Comparison of ENCODE assay signal across 24 cellular contexts in the genomic region with DNA sequence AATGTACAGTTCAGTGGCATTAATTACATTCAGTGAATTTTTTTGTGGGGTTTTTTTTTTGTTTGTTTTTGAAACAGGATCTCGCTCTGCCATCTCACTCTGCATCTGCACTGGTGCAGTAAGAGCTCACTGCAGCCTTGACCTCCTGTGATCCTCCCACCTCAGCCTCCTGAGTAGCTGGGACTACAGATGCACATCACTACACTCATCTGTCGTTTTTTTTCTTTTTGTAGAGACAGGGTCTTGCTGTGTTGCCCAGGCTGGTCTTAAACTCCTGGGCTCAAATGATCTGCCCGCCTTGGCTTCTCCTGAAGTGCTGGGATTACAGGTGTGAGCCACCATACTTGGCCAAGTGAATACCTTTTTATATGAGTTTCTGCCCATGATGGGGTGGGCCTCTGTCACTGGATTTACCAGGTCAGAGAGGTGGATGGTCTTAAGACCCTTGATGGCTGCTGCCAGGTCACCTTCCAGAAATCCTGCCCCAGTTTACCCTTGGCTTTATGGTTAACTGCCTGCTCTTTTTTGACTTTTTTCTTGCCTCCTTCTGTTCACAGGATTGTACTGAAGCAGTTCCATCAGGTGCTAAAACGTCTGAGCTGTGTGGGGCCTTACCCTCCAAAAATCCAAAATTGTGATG. TPM values are rescaled to one million over a fixed set of nuclear protein-coding genes. Genes with fewer than 3 reads are reported as not detected.
DNase-seq lines count a peak whose midpoint lies in the region; ATAC-seq and TF ChIP-seq lines count a peak whose summit lies in the region.
"Had no signal": no experiment of that assay in that cellular context is flagged by ENCODE, and none has a peak within 500 bp of the region (broad histone marks: within the 10 kb centered on the region; RNA-seq: fewer than 3 reads in every experiment).

No MANE protein-coding gene starts in this region.

- no peaks in the 10 kb centered on the region for H3K36me3 ChIP-seq in thoracic aorta
- H3K36me3 ChIP-seq: adrenal gland had no signal

- peaks cover 41 to 65% of the 10 kb centered on the region in 2 donors for H3K4me1 ChIP-seq in thoracic aorta (ENCODE audit: control insufficient read depth in 1 of 2, low read depth in 2 of 2)

- H3K4me1 Mint-ChIP-seq in WTC11 (peaks cover 48% of the 10 kb centered on the region), endothelial cell (ENCODE audit: unreplicated experiment) (peaks cover 39% of the 10 kb centered on the region)

- ATAC-seq in WTC11 (no peak), thoracic aorta (ENCODE audit: insufficient number of reproducible peaks, low FRiP score, low read depth) (no peak)

- H3K9me3 ChIP-seq in thoracic aorta = no peaks in the 10 kb centered on the region
- H3K9me3 ChIP-seq: adrenal gland, heart right ventricle, SK-N-SH had no signal

- DNase-seq in NCI-H2171 treated with DMSO at 0.1 percent for 48 hours (lab: John Stamatoyannopoulos, UW) (peak; percentile 30), NCI-H2171 (lab: John Stamatoyannopoulos, UW) (no peak), WTC11 (ENCODE audit: low spot score) (no peak), thoracic aorta (ENCODE audit: low spot score) (no peak), endothelial cell (ENCODE audit: low spot score) (no peak), NCI-H146 (lab: John Stamatoyannopoulos, UW) (no peak), NCI-H1436 (lab: John Stamatoyannopoulos, UW) (no peak)
- DNase-seq: activated B cell treated with CpG ODN at 0.5 μM for 24 hours; activated CD4-positive, alpha-beta T cell treated with anti-CD3 and anti-CD28 coated beads, Interleukin-2, amount 50 U/mL, for 4 hours; activated CD8-positive, alpha-beta memory T cell treated with anti-CD3 and anti-CD28 coated beads, Interleukin-2, amount 50 U/mL, for 48 hours; activated gamma-delta T cell treated with Interleukin-2 at 50 U/mL for 16 hours; adrenal gland; DMS79 treated with DMSO at 0.1 percent for 48 hours; heart right ventricle; mesendoderm; naive B cell; NCI-H524; SK-N-SH; stimulated activated CD4-positive, alpha-beta T cell treated with anti-CD3 and anti-CD28 coated beads, Interleukin-15, amount 100 ng/mL, for 24 hours; stimulated activated CD8-positive, alpha-beta memory T cell treated with anti-CD3 and anti-CD28 coated beads, Interleukin-4, amount 100 ng/mL, for 48 hours had no signal

- H3K4me3 ChIP-seq in thoracic aorta = no peak overlapping the region
- H3K4me3 ChIP-seq: adrenal gland, heart right ventricle had no signal

- TF ChIP-seq CTCF in WTC11 (IDR thresholded peaks at IDR 0.05) (no peak), thoracic aorta (IDR thresholded peaks at IDR 0.05) (no peak), endothelial cell (IDR thresholded peaks at IDR 0.05; ENCODE audit: unreplicated experiment) (no peak)

- H3K36me3 Mint-ChIP-seq in WTC11 (peaks cover 20% of the 10 kb centered on the region), endothelial cell (ENCODE audit: low read depth, unreplicated experiment) (peaks cover 10% of the 10 kb centered on the region)

- H3K27me3 Mint-ChIP-seq in WTC11 (ENCODE audit: low read depth) = no peaks in the 10 kb centered on the region
- H3K27me3 Mint-ChIP-seq in endothelial cell (ENCODE audit: unreplicated experiment) = no peaks in the 10 kb centered on the region
- H3K27me3 Mint-ChIP-seq: activated B cell treated with CpG ODN at 0.5 μM for 24 hours, naive B cell had no signal

- peak overlapping the region; percentile 46 for H3K27ac ChIP-seq in layer of hippocampus (ENCODE audit: low read depth, low read length)
- peak overlapping the region; percentile 91 to 93 for H3K27ac ChIP-seq in thoracic aorta
- H3K27ac ChIP-seq: 22Rv1, parathyroid adenoma had no signal

- H3K9me3 Mint-ChIP-seq in WTC11 = no peaks in the 10 kb centered on the region
- H3K9me3 Mint-ChIP-seq in endothelial cell (ENCODE audit: unreplicated experiment) = no peaks in the 10 kb centered on the region
- H3K9me3 Mint-ChIP-seq: activated B cell treated with CpG ODN at 0.5 μM for 24 hours; naive B cell; T-helper 2 cell treated with Interferon-gamma antibody and Interleukin-4, amounts not matched to agents 5 μg/mL and 100 μg/mL, for 36 hours had no signal

- H3K27me3 ChIP-seq in layer of hippocampus (ENCODE audit: control insufficient read depth, insufficient read depth, low read length) (no peaks in the 10 kb centered on the region), thoracic aorta (replicated peaks; ENCODE audit: insufficient read depth) (no peaks in the 10 kb centered on the region)
- H3K27me3 ChIP-seq: adrenal gland, heart right ventricle had no signal

- H3K4me3 Mint-ChIP-seq in WTC11 = no peak overlapping the region
- no peak overlapping the region for H3K4me3 Mint-ChIP-seq in endothelial cell (ENCODE audit: unreplicated experiment)
- H3K4me3 Mint-ChIP-seq: activated B cell treated with CpG ODN at 0.5 μM for 24 hours; naive B cell; T-helper 2 cell treated with Interferon-gamma antibody and Interleukin-4, amounts not matched to agents 5 μg/mL and 100 μg/mL, for 36 hours had no signal

- H3K27ac Mint-ChIP-seq in WTC11 = peak overlapping the region; percentile 47; the same call in 1 of the 2 replicates
- H3K27ac Mint-ChIP-seq in endothelial cell (ENCODE audit: unreplicated experiment) = no peak overlapping the region
- H3K27ac Mint-ChIP-seq: activated B cell treated with CpG ODN at 0.5 μM for 24 hours; T-helper 2 cell treated with Interferon-gamma antibody and Interleukin-4, amounts not matched to agents 5 μg/mL and 100 μg/mL, for 36 hours had no signal

- CTCF ChIA-PET in WTC11 (lab: Charles Lee) = interaction anchor here (1.0 to 1.3 kb wide), 3 partner anchors 23 to 79 kb away, joined by 3 to 4 read pairs (median 3); partner anchors contain the start of gene BCR

- POLR2A ChIA-PET in WTC11 (lab: Charles Lee) = no interaction called here

TF ChIP-seq in WTC11, 78 proteins besides CTCF, POLR2A, EP300 and RAD21 (continues in another document):
- TF ChIP-seq ERG (CRISPR knock-in tag; IDR thresholded peaks at IDR 0.05) = no peak
- TF ChIP-seq ATF2 (CRISPR knock-in tag; IDR thresholded peaks at IDR 0.05; ENCODE audit: borderline replicate concordance, low read depth) = no peak
- no peak for TF ChIP-seq CDX4 (CRISPR knock-in tag; IDR thresholded peaks at IDR 0.05; ENCODE audit: borderline replicate concordance)
- no peak for TF ChIP-seq TCF7 (CRISPR knock-in tag; IDR thresholded peaks at IDR 0.05; ENCODE audit: low read depth)
- TF ChIP-seq, protein P1, sequence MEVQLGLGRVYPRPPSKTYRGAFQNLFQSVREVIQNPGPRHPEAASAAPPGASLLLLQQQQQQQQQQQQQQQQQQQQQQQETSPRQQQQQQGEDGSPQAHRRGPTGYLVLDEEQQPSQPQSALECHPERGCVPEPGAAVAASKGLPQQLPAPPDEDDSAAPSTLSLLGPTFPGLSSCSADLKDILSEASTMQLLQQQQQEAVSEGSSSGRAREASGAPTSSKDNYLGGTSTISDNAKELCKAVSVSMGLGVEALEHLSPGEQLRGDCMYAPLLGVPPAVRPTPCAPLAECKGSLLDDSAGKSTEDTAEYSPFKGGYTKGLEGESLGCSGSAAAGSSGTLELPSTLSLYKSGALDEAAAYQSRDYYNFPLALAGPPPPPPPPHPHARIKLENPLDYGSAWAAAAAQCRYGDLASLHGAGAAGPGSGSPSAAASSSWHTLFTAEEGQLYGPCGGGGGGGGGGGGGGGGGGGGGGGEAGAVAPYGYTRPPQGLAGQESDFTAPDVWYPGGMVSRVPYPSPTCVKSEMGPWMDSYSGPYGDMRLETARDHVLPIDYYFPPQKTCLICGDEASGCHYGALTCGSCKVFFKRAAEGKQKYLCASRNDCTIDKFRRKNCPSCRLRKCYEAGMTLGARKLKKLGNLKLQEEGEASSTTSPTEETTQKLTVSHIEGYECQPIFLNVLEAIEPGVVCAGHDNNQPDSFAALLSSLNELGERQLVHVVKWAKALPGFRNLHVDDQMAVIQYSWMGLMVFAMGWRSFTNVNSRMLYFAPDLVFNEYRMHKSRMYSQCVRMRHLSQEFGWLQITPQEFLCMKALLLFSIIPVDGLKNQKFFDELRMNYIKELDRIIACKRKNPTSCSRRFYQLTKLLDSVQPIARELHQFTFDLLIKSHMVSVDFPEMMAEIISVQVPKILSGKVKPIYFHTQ (CRISPR knock-in tag; IDR thresholded peaks at IDR 0.05) = no peak
- TF ChIP-seq ZNF121 (CRISPR knock-in tag; IDR thresholded peaks at IDR 0.05) = peak; percentile 69; the same call in 1 of the 2 replicates

RNA-seq across cellular contexts. Expression of gene BCR, which starts 22.6 kb away (rescaled TPM):
- total RNA-seq in WTC11 (2021) (96.5 to 129 TPM (median 105 TPM) in 3 replicates), thoracic aorta (100 to 1,000 TPM in 1 of 2 donors, 10 to 100 TPM in 1; 73.2 to 232 TPM), endothelial cell (ENCODE audit: unreplicated experiment) (92.6 TPM)

RNA-seq across cellular contexts. Expression of gene RAB36, which starts 57.7 kb away (rescaled TPM):
- total RNA-seq in WTC11 (2021) = 0.89 to 1.8 TPM (median 1.1 TPM) in 3 replicates
- 1 to 10 TPM; 3.5 to 4.5 TPM for total RNA-seq in thoracic aorta
- total RNA-seq in endothelial cell (ENCODE audit: unreplicated experiment) = 2.2 TPM
